In genomic region chr2:1047485-1047884, GRCh38 we compare ENCODE assay signal across 15 cellular contexts.
DNase-seq lines count a peak whose midpoint lies in the region; ATAC-seq and TF ChIP-seq lines count a peak whose summit lies in the region.
"Had no signal": no experiment of that assay in that cellular context is flagged by ENCODE, and none has a peak within 500 bp of the region (broad histone marks: within the 10 kb centered on the region; RNA-seq: fewer than 3 reads in every experiment).

No MANE protein-coding gene starts in this region.

- TF ChIP-seq CTCF in cardiac fibroblast (IDR thresholded peaks at IDR 0.05; ENCODE audit: low read depth, low read length) = peak; percentile 29

- H3K4me3 Mint-ChIP-seq in naive B cell = no peak overlapping the region
- H3K4me3 Mint-ChIP-seq: activated naive CD8-positive, alpha-beta T cell treated with anti-CD3 and anti-CD28 coated beads, Interleukin-2, amount 10 ng/mL, durations not matched to agents 7 days and 5 days had no signal

- H3K4me3 ChIP-seq in cardiac fibroblast (replicated peaks in 1 of 2; ENCODE audit: low read depth in 2 of 2, low read length in 2 of 2) = no peak overlapping the region
- H3K4me3 ChIP-seq: colonic mucosa, gastrocnemius medialis, GM12878, Peyer's patch, skin epidermis had no signal

- ATAC-seq in naive B cell (ENCODE audit: low read depth in 2 of 2) = peak; percentile 53 to 80
- ATAC-seq: gastrocnemius medialis, GM12878, left colon had no signal

- peaks cover 0 to 56% (median 14%) of the 10 kb centered on the region in 7 donors for H3K9me3 Mint-ChIP-seq in naive B cell

- peaks cover 11 to 53% (median 20%) of the 10 kb centered on the region in 3 donors for H3K27me3 Mint-ChIP-seq in naive B cell
- H3K27me3 Mint-ChIP-seq: activated naive CD8-positive, alpha-beta T cell treated with anti-CD3 and anti-CD28 coated beads, Interleukin-2, amount 10 ng/mL, durations not matched to agents 7 days and 5 days had no signal

- DNase-seq in EH (ENCODE audit: low read depth) (peak; percentile 35), LHCN-M2 (ENCODE audit: low read depth) (peak; percentile 34), cardiac fibroblast (ENCODE audit: low read depth in 2 of 2) (peak; percentile 7 to 34), naive B cell (peak; percentile 32), foreskin melanocyte (no peak), NCI-H226 (no peak)
- no peak for DNase-seq in stimulated activated CD4-positive, alpha-beta T cell treated with anti-CD3 and anti-CD28 coated beads, Interleukin-2, amount 100 ng/mL, for 24 hours
- DNase-seq: activated naive CD8-positive, alpha-beta T cell treated with anti-CD3 and anti-CD28 coated beads, Interleukin-2, amount 10 ng/mL, durations not matched to agents 7 days and 5 days; colonic mucosa; gastrocnemius medialis; left colon; NCI-H2107; Peyer's patch had no signal

- H3K4me1 Mint-ChIP-seq in naive B cell = no peaks in the 10 kb centered on the region

- peaks cover 0 to 3% of the 10 kb centered on the region in 2 donors for H3K36me3 Mint-ChIP-seq in naive B cell

- H3K27ac Mint-ChIP-seq in naive B cell = no peak overlapping the region
- H3K27ac Mint-ChIP-seq: activated naive CD8-positive, alpha-beta T cell treated with anti-CD3 and anti-CD28 coated beads, Interleukin-2, amount 10 ng/mL, durations not matched to agents 7 days and 5 days had no signal

Comparison
In these comparisons a context has a peak if more than half of its experiments do, and no peak if none do; other contexts are left out.
1. DNase-seq: peak in EH (single experiment), LHCN-M2 (single experiment), cardiac fibroblast (2 of 2) and naive B cell (single experiment); none in foreskin melanocyte (single experiment), stimulated activated CD4-positive, alpha-beta T cell treated with anti-CD3 and anti-CD28 coated beads, Interleukin-2, amount 100 ng/mL, for 24 hours (0 of 2) and NCI-H226 (single experiment).